Comparison of ENCODE assay signal across 16 cellular contexts in the genomic region with DNA sequence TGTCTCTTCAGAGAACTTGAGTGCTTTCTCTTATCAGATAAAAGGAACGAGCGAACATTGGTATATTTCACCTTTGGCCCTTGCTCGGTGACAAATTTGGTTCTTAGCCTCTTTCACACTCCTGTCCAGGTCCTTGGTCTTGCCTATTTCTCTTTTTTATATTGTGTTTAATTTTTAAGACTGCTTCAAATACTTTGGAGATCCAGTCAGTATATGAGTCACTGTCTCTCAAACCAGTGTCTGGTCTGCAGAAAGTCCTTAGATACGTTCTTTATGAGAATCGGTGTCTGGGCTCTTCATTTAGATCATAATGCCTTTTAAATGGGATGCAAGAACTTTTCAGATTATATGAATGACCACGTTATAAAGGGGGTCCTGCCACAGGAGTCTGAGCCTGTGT. TPM values are rescaled to one million over a fixed set of nuclear protein-coding genes. Genes with fewer than 3 reads are reported as not detected.
DNase-seq lines count a peak whose midpoint lies in the region; ATAC-seq and TF ChIP-seq lines count a peak whose summit lies in the region.
"Had no signal": no experiment of that assay in that cellular context is flagged by ENCODE, and none has a peak within 500 bp of the region (broad histone marks: within the 10 kb centered on the region; RNA-seq: fewer than 3 reads in every experiment).

No MANE protein-coding gene starts in this region.

- no peak for ATAC-seq in memory B cell (ENCODE audit: low read depth)
- ATAC-seq: WTC11 had no signal

- peak overlapping the region; percentile 37 for H3K4me2 ChIP-seq in GM23248 (ENCODE audit: unreplicated experiment)

- CTCF ChIA-PET in AG04449 (lab: Yijun Ruan, JAX), result interaction anchor here (1.4 kb wide), 1 partner anchor 56 kb away, joined by 3 read pairs; no protein-coding TSS in a partner anchor

- peaks cover 52% of the 10 kb centered on the region for H3K4me1 Mint-ChIP-seq in memory B cell

- H3K4me3 ChIP-seq in AG04449 (ENCODE audit: low read depth, low read length) (no peak overlapping the region), GM23248 (no peak overlapping the region), astrocyte of the spinal cord (ENCODE audit: low read depth, low read length) (no peak overlapping the region)
- H3K4me3 ChIP-seq: GM12878, K562, thoracic aorta had no signal

- no peak overlapping the region for H3K4me3 Mint-ChIP-seq in memory B cell
- H3K4me3 Mint-ChIP-seq: activated naive CD8-positive, alpha-beta T cell; WTC11 had no signal

- no peak overlapping the region for H3K27ac ChIP-seq in GM23248
- H3K27ac ChIP-seq: thoracic aorta had no signal

- DNase-seq in AG04449 (ENCODE audit: low read depth, low spot score) (peak; percentile 16), GM23248 (peak; percentile 71), astrocyte of the spinal cord (ENCODE audit: low read depth, low spot score) (peak; percentile 61), memory B cell (ENCODE audit: low spot score in 2 of 2) (no peak), SHP77 treated with DMSO at 0.1 percent for 48 hours (lab: John Stamatoyannopoulos, UW) (no peak), NCI-H510A (lab: John Stamatoyannopoulos, UW) (no peak), head of caudate nucleus (no peak), posterior cingulate gyrus (no peak)
- DNase-seq: mesendoderm, NCI-H1417 treated with DMSO at 0.1 percent for 48 hours, SW 1271 had no signal

- H4K20me1 ChIP-seq in GM23248 (ENCODE audit: insufficient read depth), result no peaks in the 10 kb centered on the region

- H3K4me1 ChIP-seq in GM23248 (ENCODE audit: insufficient read depth), result peaks cover 11% of the 10 kb centered on the region; the same call in 1 of the 2 replicates

- H3K27ac Mint-ChIP-seq in memory B cell, result peak overlapping the region; percentile 68
- H3K27ac Mint-ChIP-seq: activated naive CD8-positive, alpha-beta T cell; WTC11 had no signal

- no peaks in the 10 kb centered on the region for H3K27me3 Mint-ChIP-seq in memory B cell
- H3K27me3 Mint-ChIP-seq: activated naive CD8-positive, alpha-beta T cell had no signal

- H3K9me3 ChIP-seq in GM23248 (ENCODE audit: low read depth), result no peaks in the 10 kb centered on the region
- H3K9me3 ChIP-seq: thoracic aorta had no signal

- peaks cover 14% of the 10 kb centered on the region; the same call in 1 of the 2 replicates for H3F3A ChIP-seq in GM23248 (ENCODE audit: insufficient read depth)

- in situ Hi-C loops in GM23248 (cut with MboI), result no loop called here
- in situ Hi-C loops in astrocyte of the spinal cord (cut with HindIII; ENCODE audit: low sequenced_read_pairs), result no loop called here

- intact Hi-C loops in head of caudate nucleus (cut with DNase I) (no loop called here), posterior cingulate gyrus (cut with DNase I) (no loop called here)

- H3K36me3 ChIP-seq in GM23248 (ENCODE audit: low read depth), result no peaks in the 10 kb centered on the region
- H3K36me3 ChIP-seq: thoracic aorta had no signal

- WGBS in GM23248 (ENCODE audit: low coverage in 1 of 2, low lambda C conversion rate in 2 of 2, missing lambda C conversion rate in 2 of 2), 2 experiments, result 37 to 44% methylated on average over 6 of the region's 6 CpGs

- no peak overlapping the region for H3K9ac ChIP-seq in GM23248

- no peaks in the 10 kb centered on the region for H3K27me3 ChIP-seq in GM23248 (replicated peaks; ENCODE audit: insufficient read depth)

- peaks cover 13% of the 10 kb centered on the region for H3K36me3 Mint-ChIP-seq in memory B cell
- H3K36me3 Mint-ChIP-seq: activated naive CD8-positive, alpha-beta T cell; WTC11 had no signal

- H3K9me3 Mint-ChIP-seq in memory B cell, result no peaks in the 10 kb centered on the region
- H3K9me3 Mint-ChIP-seq: WTC11 had no signal

- no peak overlapping the region for H2AFZ ChIP-seq in GM23248

- POLR2A ChIA-PET in AG04449 (lab: Yijun Ruan, JAX), result no interaction called here

- H3K79me2 ChIP-seq in GM23248 (ENCODE audit: insufficient read depth), result no peaks in the 10 kb centered on the region

- TF ChIP-seq CTCF in AG04449 (IDR thresholded peaks at IDR 0.05; ENCODE audit: insufficient read depth, low read length, missing control alignments) (no peak), astrocyte of the spinal cord (IDR thresholded peaks at IDR 0.05; ENCODE audit: low read depth, low read length) (no peak)

- H3K9me2 ChIP-seq in GM23248 (ENCODE audit: insufficient read depth), result no peaks in the 10 kb centered on the region

RNA-seq across cellular contexts. Expression of gene PIK3AP1, which starts 55.0 kb away (rescaled TPM):
- not detected in 2 replicates for total RNA-seq in GM23248 (2014; rRNA removed; shearing (Covaris generic))
- 0.11 TPM in 1 of 2 replicates, not detected in the other for polyA plus RNA-seq in GM23248 (2016; fragmentation: Nextera tagmentation; extraction: Ambion mirVana)

Comparison
In these comparisons a context has a peak if more than half of its experiments do, and no peak if none do; other contexts are left out.
1. DNase-seq: peak in AG04449 (single experiment), GM23248 (single experiment) and astrocyte of the spinal cord (single experiment); none in memory B cell (0 of 2), SHP77 treated with DMSO at 0.1 percent for 48 hours (single experiment), NCI-H510A (single experiment), head of caudate nucleus (0 of 42) and posterior cingulate gyrus (0 of 10).